In genomic region chr14:75141967-75142366, GRCh38 we compare ENCODE assay signal across 8 cellular contexts. TPM values are rescaled to one million over a fixed set of nuclear protein-coding genes. Genes with fewer than 3 reads are reported as not detected.
DNase-seq lines count a peak whose midpoint lies in the region; ATAC-seq, FAIRE-seq and TF ChIP-seq lines count a peak whose summit lies in the region.

No MANE protein-coding gene starts in this region.

- no peak overlapping the region for H2BK20ac ChIP-seq in IMR-90 (ENCODE audit: low read depth, low read length)

- H3K4me1 ChIP-seq in IMR-90 (ENCODE audit: control insufficient read depth, insufficient read depth, low read length) (peaks cover 2% of the 10 kb centered on the region; the same call in 1 of the 2 replicates), K562 (replicated peaks in 1 of 2; ENCODE audit: control insufficient read depth in 2 of 2, insufficient read depth in 2 of 2, low read length in 2 of 2) (no peaks in the 10 kb centered on the region)
- peaks cover 20 to 50% of the 10 kb centered on the region in 2 donors for H3K4me1 ChIP-seq in naive thymus-derived CD4-positive, alpha-beta T cell (ENCODE audit: control insufficient read depth in 2 of 2, insufficient read depth in 2 of 2, low read length in 2 of 2)

- ATAC-seq in IMR-90 (ENCODE audit: low read depth), result no peak
- peak; percentile 67 for ATAC-seq in K562
- ATAC-seq in naive thymus-derived CD4-positive, alpha-beta T cell, result peak; percentile 55
- no peak for ATAC-seq in GM21576 (IDR thresholded peaks at IDR 0.05; ENCODE audit: unreplicated experiment)

- H3K4me1 Mint-ChIP-seq in naive thymus-derived CD4-positive, alpha-beta T cell, result peaks cover 52 to 86% (median 74%) of the 10 kb centered on the region in 7 donors

- H3K9me1 ChIP-seq in IMR-90 (ENCODE audit: insufficient read depth, low read length) (no peaks in the 10 kb centered on the region), K562 (ENCODE audit: control insufficient read depth, insufficient read depth, low read length) (no peaks in the 10 kb centered on the region)

- POLR2A ChIA-PET in IMR-90 (lab: Charles Lee; ENCODE audit: unreplicated experiment) (no interaction called here), K562 (lab: Yijun Ruan, JAX) (no interaction called here)
- POLR2A ChIA-PET in naive thymus-derived CD4-positive, alpha-beta T cell (lab: Charles Lee), result interaction anchor here (1.0 to 1.2 kb wide), 3 partner anchors 15 to 154 kb away, joined by 3 read pairs; partner anchors contain the start of genes NEK9 and TMED10

- no peak overlapping the region for H3K14ac ChIP-seq in IMR-90 (replicated peaks; ENCODE audit: low read depth, low read length)

- H3K4me2 ChIP-seq in IMR-90 (ENCODE audit: low read depth, low read length) (no peak overlapping the region), K562 (ENCODE audit: insufficient read depth, low read length) (no peak overlapping the region)

- peak; percentile 51 for FAIRE-seq in K562 (lab: Jason Lieb, UNC)

- H2AK9ac ChIP-seq in IMR-90 (replicated peaks; ENCODE audit: low read depth, low read length, poor library complexity), result no peak overlapping the region

- H3K27me3 Mint-ChIP-seq in naive thymus-derived CD4-positive, alpha-beta T cell, result no peaks in the 10 kb centered on the region

- no peak overlapping the region for H4K8ac ChIP-seq in IMR-90 (ENCODE audit: low read depth in 2 of 2, low read length in 2 of 2)

- H2BK5ac ChIP-seq in IMR-90 (ENCODE audit: low read depth, low read length, poor library complexity, severe bottlenecking), result no peak overlapping the region

- TF ChIP-seq RAD21 in IMR-90 (IDR thresholded peaks at IDR 0.05; ENCODE audit: low read length) (peak; percentile 70), K562 (CRISPR knock-in tag; conservative IDR thresholded peaks at IDR 0.05 in 1 of 2, IDR thresholded peaks at IDR 0.05 in 1 of 2) (peak; percentile 15 to 62; a peak in 2 of 4 replicates)

- no peak overlapping the region for H2AK5ac ChIP-seq in IMR-90 (ENCODE audit: low read depth, low read length)

- no peak overlapping the region for H4K5ac ChIP-seq in IMR-90 (ENCODE audit: low read depth, low read length)

- TF ChIP-seq EP300 in K562 (IDR thresholded peaks at IDR 0.05; ENCODE audit: low read length), result no peak

- DNase-seq in DMS79 (lab: John Stamatoyannopoulos, UW) (peak; percentile 5), DMS79 treated with DMSO at 0.1 percent for 48 hours (lab: John Stamatoyannopoulos, UW) (no peak), IMR-90 (peak; percentile 56), K562 (ENCODE audit: extremely low read depth in 1 of 4, low spot score in 3 of 4) (peak in 1 of 4 experiments; percentile 13), inferior parietal cortex (ENCODE audit: extremely low spot score) (no peak), NCI-H187 (lab: John Stamatoyannopoulos, UW) (no peak)
- peak in 7 of 9 donors; percentile 26 to 59 (median 47) for DNase-seq in naive thymus-derived CD4-positive, alpha-beta T cell

- H2BK15ac ChIP-seq in IMR-90 (ENCODE audit: low read depth, low read length), result no peak overlapping the region

- H3K4ac ChIP-seq in IMR-90 (ENCODE audit: low read depth, low read length), result no peak overlapping the region

- H3K36me3 ChIP-seq in IMR-90 (ENCODE audit: control insufficient read depth, insufficient read depth, low read length), result peaks cover 4% of the 10 kb centered on the region; the same call in 1 of the 2 replicates
- peaks cover 33% of the 10 kb centered on the region; the same call in 2 of the 3 replicates for H3K36me3 ChIP-seq in K562 (ENCODE audit: control insufficient read depth, insufficient read depth, low read length)
- no peaks in the 10 kb centered on the region for H3K36me3 ChIP-seq in naive thymus-derived CD4-positive, alpha-beta T cell (ENCODE audit: control insufficient read depth in 2 of 3, insufficient read depth in 3 of 3, low read length in 3 of 3)

- H4K20me1 ChIP-seq in IMR-90 (ENCODE audit: insufficient read depth, low read length) (peaks cover 14% of the 10 kb centered on the region), K562 (replicated peaks; ENCODE audit: control insufficient read depth, insufficient read depth, low read length) (no peaks in the 10 kb centered on the region)

- H2AFZ ChIP-seq in IMR-90 (replicated peaks; ENCODE audit: low read length, poor library complexity) (no peak overlapping the region), K562 (ENCODE audit: low read depth, low read length) (no peak overlapping the region)

- intact Hi-C loops in IMR-90 (cut with micrococcal nuclease) (loop anchor here (5.0 kb wide), 1 partner anchor 420 kb away; no protein-coding TSS in a partner anchor), K562 (cut with micrococcal nuclease) (no loop called here)
- intact Hi-C loops in naive thymus-derived CD4-positive, alpha-beta T cell (cut with micrococcal nuclease), result loop anchor here in 1 of 2 donors (1.0 to 2.0 kb wide), 3 partner anchors 15 to 154 kb away; partner anchors contain the start of gene TMED10

- H3K27ac ChIP-seq in IMR-90 (ENCODE audit: insufficient read depth, low read length) (no peak overlapping the region), K562 (ENCODE audit: extremely low read depth, low read depth, low read length) (no peak overlapping the region)
- no peak overlapping the region for H3K27ac ChIP-seq in naive thymus-derived CD4-positive, alpha-beta T cell (ENCODE audit: low read depth, low read length)

- no peak overlapping the region for H3K56ac ChIP-seq in IMR-90 (ENCODE audit: extremely low read depth, insufficient read depth, low read length)

- TF ChIP-seq CTCF in IMR-90 (conservative IDR thresholded peaks at IDR 0.05; ENCODE audit: low read depth, low read length), result peak; percentile 55
- TF ChIP-seq CTCF in K562 (IDR thresholded peaks at IDR 0.05 in 2 of 3, conservative IDR thresholded peaks at IDR 0.05 in 1 of 3; ENCODE audit: insufficient read depth in 2 of 3, low read depth in 1 of 3, low read length in 3 of 3), result peak; percentile 27 to 57 (median 35); a peak in 4 of 6 replicates

- H2BK120ac ChIP-seq in IMR-90 (ENCODE audit: low read depth, low read length), result no peak overlapping the region

- no peak overlapping the region for H3K18ac ChIP-seq in IMR-90 (ENCODE audit: low read depth, low read length)

- H3K36me3 Mint-ChIP-seq in naive thymus-derived CD4-positive, alpha-beta T cell, result peaks cover 0 to 24% (median 3%) of the 10 kb centered on the region in 5 donors

- H3K27me3 ChIP-seq in IMR-90 (ENCODE audit: control insufficient read depth, insufficient read depth, low read length) (no peaks in the 10 kb centered on the region), K562 (ENCODE audit: control insufficient read depth in 2 of 2, insufficient read depth in 2 of 2, low read length in 2 of 2) (no peaks in the 10 kb centered on the region)
- H3K27me3 ChIP-seq in naive thymus-derived CD4-positive, alpha-beta T cell (ENCODE audit: control insufficient read depth in 2 of 2, insufficient read depth in 2 of 2, low read length in 2 of 2), result no peaks in the 10 kb centered on the region

- H3K4me3 Mint-ChIP-seq in naive thymus-derived CD4-positive, alpha-beta T cell, result peak overlapping the region in 1 of 10 donors; percentile 47

- no peak overlapping the region for H4K91ac ChIP-seq in IMR-90 (ENCODE audit: insufficient read depth, low read depth, low read length)

- TF ChIP-seq POLR2A in IMR-90 (IDR thresholded peaks at IDR 0.05; ENCODE audit: low read depth, low read length), result no peak
- no peak for TF ChIP-seq POLR2A in K562 (conservative IDR thresholded peaks at IDR 0.05)

- peaks cover 15 to 55% of the 10 kb centered on the region in 2 experiments; a peak in 3 of 4 replicates for H3K79me1 ChIP-seq in IMR-90 (ENCODE audit: low read depth in 1 of 2, low read length in 2 of 2)

- in situ Hi-C loops in IMR-90 (cut with MboI; ENCODE audit: low sequenced_read_pairs) (no loop called here), K562 (cut with MboI) (loop anchor here (10.0 to 25.0 kb wide), 2 partner anchors 343 to 520 kb away; partner anchors contain the start of genes ERG28 and TTLL5)

- no peak overlapping the region for H3K4me3 ChIP-seq in IMR-90 (ENCODE audit: insufficient read depth, low read depth, low read length)
- H3K4me3 ChIP-seq in K562, result no peak overlapping the region
- H3K4me3 ChIP-seq in naive thymus-derived CD4-positive, alpha-beta T cell (ENCODE audit: low read length), result no peak overlapping the region

- H3K9me3 Mint-ChIP-seq in naive thymus-derived CD4-positive, alpha-beta T cell, result no peaks in the 10 kb centered on the region

- H3K9me3 ChIP-seq in IMR-90 (ENCODE audit: control insufficient read depth, insufficient read depth, low read length) (no peaks in the 10 kb centered on the region), K562 (replicated peaks; ENCODE audit: control insufficient read depth, insufficient read depth, low read depth, low read length) (no peaks in the 10 kb centered on the region)
- no peaks in the 10 kb centered on the region for H3K9me3 ChIP-seq in naive thymus-derived CD4-positive, alpha-beta T cell (ENCODE audit: control insufficient read depth in 2 of 3, low read length in 3 of 3)

- CTCF ChIA-PET in IMR-90 (lab: Yijun Ruan, JAX), result interaction anchor here (1.5 to 2.6 kb wide), 2 partner anchors 150 to 153 kb away, joined by 6 to 9 read pairs; no protein-coding TSS in a partner anchor
- CTCF ChIA-PET in K562 (lab: Yijun Ruan, JAX; ENCODE audit: low intra/inter-chr PET ratio), result interaction anchor here (0.7 to 1.2 kb wide), 2 partner anchors 154 to 162 kb away, joined by 3 to 7 read pairs; no protein-coding TSS in a partner anchor
- CTCF ChIA-PET in naive thymus-derived CD4-positive, alpha-beta T cell (lab: Charles Lee), result interaction anchor here (0.6 to 2.0 kb wide), 6 partner anchors 9 to 400 kb away, joined by 3 to 11 read pairs (median 4); no protein-coding TSS in a partner anchor

- peak overlapping the region; percentile 40; the same call in 1 of the 2 replicates for H3K23ac ChIP-seq in IMR-90 (ENCODE audit: low read depth, low read length)

- dilution Hi-C loops in IMR-90 (cut with HindIII; ENCODE audit: low sequenced_read_pairs, unreplicated experiment), result loop anchor here (25.0 kb wide), 1 partner anchor 170 kb away; no protein-coding TSS in a partner anchor

- peaks cover 11% of the 10 kb centered on the region; the same call in 2 of the 3 replicates for H3K79me2 ChIP-seq in K562 (ENCODE audit: control insufficient read depth, insufficient read depth, low read length)

- peak overlapping the region in 8 of 9 donors; percentile 30 to 81 (median 56) for H3K27ac Mint-ChIP-seq in naive thymus-derived CD4-positive, alpha-beta T cell

- no TSS peak for BruUV-seq in IMR-90 (replicated peaks; lab: Mats Ljungman, UMichigan)
- no TSS peak for BruUV-seq in K562 (replicated peaks; lab: Mats Ljungman, UMichigan)

- H3K9ac ChIP-seq in IMR-90 (ENCODE audit: low read depth, low read length) (no peak overlapping the region), K562 (ENCODE audit: insufficient read depth in 1 of 2, low read depth in 2 of 2, low read length in 2 of 2) (no peak overlapping the region)

RNA-seq across cellular contexts. Expression of gene NEK9, which starts 15.1 kb away (rescaled TPM):
- 22.9 and 31.4 TPM in 2 replicates for total RNA-seq in IMR-90 (2012; rRNA removed)
- 18.8 and 23.2 TPM in 2 replicates for polyA plus RNA-seq in IMR-90 (2012; rRNA removed)
- polyA plus RNA-seq in IMR-90 (2012; cell fraction: cytosol; rRNA removed), result 13.8 and 26.9 TPM in 2 replicates
- polyA plus RNA-seq in IMR-90 (2012; cell fraction: nucleus; rRNA removed; ENCODE audit: low replicate concordance), result 42.3 and 45.3 TPM in 2 replicates
- 35.9 and 58.1 TPM in 2 replicates for total RNA-seq in K562 (2011; cell fraction: chromatin; rRNA removed; ENCODE audit: low replicate concordance)
- 28.6 and 29.0 TPM in 2 replicates for total RNA-seq in K562 (2011; cell fraction: nucleolus; rRNA removed)
- 30.7 and 32.6 TPM in 2 replicates for total RNA-seq in K562 (2011; cell fraction: nucleoplasm; rRNA removed)
- total RNA-seq in K562 (2014; rRNA removed), result 25.3 and 29.3 TPM in 2 replicates
- total RNA-seq in K562 (2014; rRNA removed; fragmentation: Illumina TruSeq; extraction: Trizol), result 11.8 and 14.3 TPM in 2 replicates
- total RNA-seq in K562 (2015; rRNA removed; fragmentation: Illumina TruSeq; extraction: Trizol), result 10.0 and 10.8 TPM in 2 replicates
- 24.0 and 34.4 TPM in 2 replicates for total RNA-seq in K562 (2021)
- 32.8 and 39.6 TPM in 2 replicates for polyA plus RNA-seq in K562 (2011; rRNA removed)
- 15.8 and 25.2 TPM in 2 replicates for polyA plus RNA-seq in K562 (2011; cell fraction: cytosol; rRNA removed)
- 51.4 and 57.6 TPM in 2 replicates for polyA plus RNA-seq in K562 (2011; cell fraction: nucleus; rRNA removed)
- 25.0 and 31.8 TPM in 2 replicates for polyA plus RNA-seq in K562 (2012)
- polyA plus RNA-seq in K562 (2014; fragmentation: Illumina TruSeq; extraction: Trizol), result 16.3 and 19.8 TPM in 2 replicates
- polyA plus RNA-seq in K562 (2014; fragmentation: Nextera tagmentation; extraction: Ambion mirVana), result 1 to 10 TPM; 2.8 to 5.5 TPM
- 19.9 and 29.1 TPM in 2 replicates for polyA plus RNA-seq in K562 (2014; rRNA removed)
- polyA minus RNA-seq in K562 (2011; rRNA and poly(A)+ RNA removed), result 32.3 and 32.9 TPM in 2 replicates
- 11.6 and 13.7 TPM in 2 replicates for polyA minus RNA-seq in K562 (2011; cell fraction: cytosol; rRNA and poly(A)+ RNA removed)
- polyA minus RNA-seq in K562 (2011; cell fraction: nucleus; rRNA and poly(A)+ RNA removed), result 29.9 and 36.3 TPM in 2 replicates
- total RNA-seq in naive thymus-derived CD4-positive, alpha-beta T cell, result 100 to 1,000 TPM in 2 of 5 experiments, 10 to 100 TPM in 3; 81.7 to 141 (median 84.7) TPM
- polyA plus RNA-seq in naive thymus-derived CD4-positive, alpha-beta T cell, result 10 to 100 TPM; 16.6 to 17.2 TPM

RNA-seq across cellular contexts. Expression of gene TMED10, which starts 34.4 kb away (rescaled TPM):
- total RNA-seq in IMR-90 (2012; rRNA removed), result 327 and 441 TPM in 2 replicates
- polyA plus RNA-seq in IMR-90 (2012; rRNA removed), result 244 and 254 TPM in 2 replicates
- polyA plus RNA-seq in IMR-90 (2012; cell fraction: cytosol; rRNA removed), result 142 and 290 TPM in 2 replicates
- 69.6 and 90.7 TPM in 2 replicates for polyA plus RNA-seq in IMR-90 (2012; cell fraction: nucleus; rRNA removed; ENCODE audit: low replicate concordance)
- 104 and 130 TPM in 2 replicates for total RNA-seq in K562 (2011; cell fraction: chromatin; rRNA removed; ENCODE audit: low replicate concordance)
- 186 and 192 TPM in 2 replicates for total RNA-seq in K562 (2011; cell fraction: nucleolus; rRNA removed)
- total RNA-seq in K562 (2011; cell fraction: nucleoplasm; rRNA removed), result 198 and 249 TPM in 2 replicates
- 46.9 and 62.2 TPM in 2 replicates for total RNA-seq in K562 (2014; rRNA removed)
- 87.9 and 95.0 TPM in 2 replicates for total RNA-seq in K562 (2014; rRNA removed; fragmentation: Illumina TruSeq; extraction: Trizol)
- 101 and 105 TPM in 2 replicates for total RNA-seq in K562 (2015; rRNA removed; fragmentation: Illumina TruSeq; extraction: Trizol)
- total RNA-seq in K562 (2021), result 124 and 126 TPM in 2 replicates
- 169 and 170 TPM in 2 replicates for polyA plus RNA-seq in K562 (2011; rRNA removed)
- polyA plus RNA-seq in K562 (2011; cell fraction: cytosol; rRNA removed), result 135 and 158 TPM in 2 replicates
- 48.7 and 51.6 TPM in 2 replicates for polyA plus RNA-seq in K562 (2011; cell fraction: nucleus; rRNA removed)
- polyA plus RNA-seq in K562 (2012), result 81.0 and 147 TPM in 2 replicates
- polyA plus RNA-seq in K562 (2014; fragmentation: Illumina TruSeq; extraction: Trizol), result 154 and 185 TPM in 2 replicates
- polyA plus RNA-seq in K562 (2014; fragmentation: Nextera tagmentation; extraction: Ambion mirVana), result 100 to 1,000 TPM; 206 to 233 TPM
- polyA plus RNA-seq in K562 (2014; rRNA removed), result 84.7 and 134 TPM in 2 replicates
- polyA minus RNA-seq in K562 (2011; rRNA and poly(A)+ RNA removed), result 234 and 258 TPM in 2 replicates
- polyA minus RNA-seq in K562 (2011; cell fraction: cytosol; rRNA and poly(A)+ RNA removed), result 112 and 142 TPM in 2 replicates
- 30.7 and 39.5 TPM in 2 replicates for polyA minus RNA-seq in K562 (2011; cell fraction: nucleus; rRNA and poly(A)+ RNA removed)
- total RNA-seq in naive thymus-derived CD4-positive, alpha-beta T cell, result 100 to 1,000 TPM; 155 to 233 (median 171) TPM
- polyA plus RNA-seq in naive thymus-derived CD4-positive, alpha-beta T cell, result 100 to 1,000 TPM; 204 to 245 TPM

Comparison
In these comparisons a context has a peak if more than half of its experiments do, and no peak if none do; other contexts are left out.
1. DNase-seq: peak in DMS79 (single experiment), IMR-90 (single experiment) and naive thymus-derived CD4-positive, alpha-beta T cell (7 of 9); none in DMS79 treated with DMSO at 0.1 percent for 48 hours (single experiment), inferior parietal cortex (single experiment) and NCI-H187 (0 of 2).
2. ATAC-seq: peak in K562 (single experiment) and naive thymus-derived CD4-positive, alpha-beta T cell (single experiment); none in IMR-90 (single experiment) and GM21576 (single experiment).